8 cellular contexts compared by ENCODE assay signal in genomic region chr11:8268530-8269461, GRCh38. TPM values are rescaled to one million over a fixed set of nuclear protein-coding genes. Genes with fewer than 3 reads are reported as not detected.
DNase-seq lines count a peak whose midpoint lies in the region; ATAC-seq lines count a peak whose summit lies in the region.

No MANE protein-coding gene starts in this region.

- peaks cover 70% of the 10 kb centered on the region for H3K27me3 Mint-ChIP-seq in activated naive CD8-positive, alpha-beta T cell treated with anti-CD3 and anti-CD28 coated beads, Interleukin-2, amount 50 U/mL, for 24 hours

- DNase-seq in NCI-H524 (lab: John Stamatoyannopoulos, UW) (peak; percentile 24 to 48), NCI-H524 treated with DMSO at 0.1 percent for 48 hours (lab: John Stamatoyannopoulos, UW) (no peak), left lobe of liver (ENCODE audit: low spot score) (no peak)
- no peak for DNase-seq in activated naive CD8-positive, alpha-beta T cell treated with anti-CD3 and anti-CD28 coated beads, Interleukin-2, amount 50 U/mL, for 24 hours
- no peak for DNase-seq in stimulated activated CD8-positive, alpha-beta memory T cell treated with anti-CD3 and anti-CD28 coated beads, Interleukin-4, amount 100 ng/mL, for 48 hours

- H3K4me1 ChIP-seq in stomach smooth muscle (ENCODE audit: control insufficient read depth, insufficient read depth, low read length) = peaks cover 12% of the 10 kb centered on the region

- H3K36me3 ChIP-seq in stomach smooth muscle (ENCODE audit: control insufficient read depth in 2 of 2, insufficient read depth in 2 of 2, low read length in 2 of 2) = peaks cover 0 to 2% of the 10 kb centered on the region in 2 donors

- H3K36me3 Mint-ChIP-seq in activated naive CD8-positive, alpha-beta T cell treated with anti-CD3 and anti-CD28 coated beads, Interleukin-2, amount 50 U/mL, for 24 hours (ENCODE audit: low read depth) = no peaks in the 10 kb centered on the region

- peak overlapping the region; percentile 74 to 78 for H3K4me3 ChIP-seq in stomach smooth muscle (ENCODE audit: low read length in 2 of 2)

- peak overlapping the region; percentile 59 for H3K4me3 Mint-ChIP-seq in activated naive CD8-positive, alpha-beta T cell treated with anti-CD3 and anti-CD28 coated beads, Interleukin-2, amount 50 U/mL, for 24 hours

- H3K9ac ChIP-seq in stomach smooth muscle (ENCODE audit: low read length in 2 of 2) = peak overlapping the region; percentile 36 to 55

- peaks cover 0 to 11% of the 10 kb centered on the region in 2 donors for H3K27me3 ChIP-seq in stomach smooth muscle (ENCODE audit: control insufficient read depth in 1 of 2, insufficient read depth in 2 of 2, low read length in 2 of 2)

- no peaks in the 10 kb centered on the region for H3K9me3 ChIP-seq in stomach smooth muscle (ENCODE audit: control insufficient read depth in 2 of 2, low read length in 2 of 2)

- H3K4me1 Mint-ChIP-seq in activated naive CD8-positive, alpha-beta T cell treated with anti-CD3 and anti-CD28 coated beads, Interleukin-2, amount 50 U/mL, for 24 hours = peaks cover 4% of the 10 kb centered on the region

- no peaks in the 10 kb centered on the region for H3K9me3 Mint-ChIP-seq in activated naive CD8-positive, alpha-beta T cell treated with anti-CD3 and anti-CD28 coated beads, Interleukin-2, amount 50 U/mL, for 24 hours

- H3K27ac ChIP-seq in stomach smooth muscle (ENCODE audit: low read length) = no peak overlapping the region

- ATAC-seq in activated naive CD8-positive, alpha-beta T cell treated with anti-CD3 and anti-CD28 coated beads, Interleukin-2, amount 50 U/mL, for 24 hours = peak; percentile 24
- ATAC-seq in left lobe of liver (peak; percentile 19), HG02973 (IDR thresholded peaks at IDR 0.05; ENCODE audit: unreplicated experiment) (no peak), HG03432 (IDR thresholded peaks at IDR 0.05; ENCODE audit: unreplicated experiment) (no peak)

- no peak overlapping the region for H3K27ac Mint-ChIP-seq in activated naive CD8-positive, alpha-beta T cell treated with anti-CD3 and anti-CD28 coated beads, Interleukin-2, amount 50 U/mL, for 24 hours

RNA-seq across cellular contexts. Expression of gene LMO1, which starts 5.1 kb away (rescaled TPM):
- not detected for total RNA-seq in left lobe of liver

Comparison
In these comparisons a context has a peak if more than half of its experiments do, and no peak if none do; other contexts are left out.
1. DNase-seq: peak in NCI-H524 (2 of 2); none in NCI-H524 treated with DMSO at 0.1 percent for 48 hours (single experiment), activated naive CD8-positive, alpha-beta T cell treated with anti-CD3 and anti-CD28 coated beads, Interleukin-2, amount 50 U/mL, for 24 hours (single experiment), left lobe of liver (single experiment) and stimulated activated CD8-positive, alpha-beta memory T cell treated with anti-CD3 and anti-CD28 coated beads, Interleukin-4, amount 100 ng/mL, for 48 hours (single experiment).
2. ATAC-seq: peak in activated naive CD8-positive, alpha-beta T cell treated with anti-CD3 and anti-CD28 coated beads, Interleukin-2, amount 50 U/mL, for 24 hours (single experiment) and left lobe of liver (single experiment); none in HG02973 (single experiment) and HG03432 (single experiment).